ENCODE assay signal across 9 cellular contexts in the genomic region with DNA sequence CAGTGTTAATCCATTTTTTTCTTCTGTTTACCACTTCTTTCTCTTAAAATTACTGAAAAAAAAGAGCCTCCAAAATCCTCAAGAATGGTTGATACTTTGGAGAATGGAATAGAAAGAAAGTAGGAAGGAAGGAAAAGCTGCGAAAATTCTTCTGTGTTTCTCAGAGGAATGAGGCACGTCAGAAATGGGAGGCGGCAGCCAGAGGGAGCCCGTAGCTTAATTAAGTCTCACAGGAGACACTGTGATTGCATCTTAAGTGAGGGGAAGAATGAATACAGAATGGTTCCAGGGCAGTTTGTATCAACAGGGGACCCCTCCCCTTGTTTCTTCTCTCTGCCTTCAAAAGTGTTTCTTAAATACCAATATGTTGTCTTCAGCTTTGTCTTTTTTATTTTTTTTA.
DNase-seq lines count a peak whose midpoint lies in the region; ATAC-seq, FAIRE-seq and TF ChIP-seq lines count a peak whose summit lies in the region.
"Had no signal": no experiment of that assay in that cellular context is flagged by ENCODE, and none has a peak within 500 bp of the region (broad histone marks: within the 10 kb centered on the region; RNA-seq: fewer than 3 reads in every experiment).

No MANE protein-coding gene starts in this region.

- H3K27ac Mint-ChIP-seq in chondrocyte (ENCODE audit: unreplicated experiment), result no peak overlapping the region

- WGBS in suprapubic skin, result 15% methylated on average over 4 of the region's 4 CpGs
- WGBS in stomach, 5 donors, result 13 to 30% (median 22%) methylated on average over 4 of the region's 4 CpGs

- no peak overlapping the region for H2AFZ ChIP-seq in osteoblast (ENCODE audit: low read length)

- H3K27me3 Mint-ChIP-seq in chondrocyte (ENCODE audit: low read depth), result peaks cover 6% of the 10 kb centered on the region

- no peak for TF ChIP-seq POLR2A in suprapubic skin (IDR thresholded peaks at IDR 0.05)
- no peak for TF ChIP-seq POLR2A in stomach (IDR thresholded peaks at IDR 0.05)

- H3K4me1 Mint-ChIP-seq in chondrocyte (ENCODE audit: low read depth), result peaks cover 3% of the 10 kb centered on the region

- no peaks in the 10 kb centered on the region for H3K79me2 ChIP-seq in osteoblast (ENCODE audit: insufficient read depth, low read length)

- H3K9me3 Mint-ChIP-seq in chondrocyte (ENCODE audit: low read depth), result no peaks in the 10 kb centered on the region

- peak; percentile 82 for ATAC-seq in GM18868 (IDR thresholded peaks at IDR 0.05; ENCODE audit: unreplicated experiment)

- H3K36me3 ChIP-seq in osteoblast (ENCODE audit: insufficient read depth, low read length) (no peaks in the 10 kb centered on the region), suprapubic skin (no peaks in the 10 kb centered on the region), stomach (no peaks in the 10 kb centered on the region)

- H3K4me1 ChIP-seq in osteoblast (ENCODE audit: insufficient read depth, low read length) (no peaks in the 10 kb centered on the region), suprapubic skin (no peaks in the 10 kb centered on the region), stomach (no peaks in the 10 kb centered on the region)

- H3K36me3 Mint-ChIP-seq in chondrocyte (ENCODE audit: low read depth), result no peaks in the 10 kb centered on the region

- DNase-seq in HTR-8/SVneo (ENCODE audit: insufficient read length, low spot score) (peak; percentile 6), chondrocyte (ENCODE audit: low spot score) (no peak), osteoblast (ENCODE audit: insufficient read length, low spot score, missing footprints) (no peak), suprapubic skin (ENCODE audit: low spot score in 2 of 2) (no peak), stomach (no peak), NOMO-1 (lab: John Stamatoyannopoulos, UW; ENCODE audit: unreplicated experiment in 2 of 2) (no peak), NCI-H1105 treated with DMSO at 0.1 percent for 48 hours (lab: John Stamatoyannopoulos, UW) (no peak)

- H3K4me3 ChIP-seq in osteoblast (ENCODE audit: insufficient read depth, low read length) (no peak overlapping the region), suprapubic skin (no peak overlapping the region), stomach (no peak overlapping the region)

- TF ChIP-seq CTCF in chondrocyte (IDR thresholded peaks at IDR 0.05), result peak; percentile 82
- TF ChIP-seq CTCF in osteoblast (IDR thresholded peaks at IDR 0.05; ENCODE audit: extremely low read depth, low read depth, low read length), result peak; percentile 36
- TF ChIP-seq CTCF in suprapubic skin (IDR thresholded peaks at IDR 0.05), result no peak
- TF ChIP-seq CTCF in stomach (IDR thresholded peaks at IDR 0.05), result no peak

- H4K20me1 ChIP-seq in osteoblast (ENCODE audit: insufficient read depth, low read length), result no peaks in the 10 kb centered on the region

- H3K4me2 ChIP-seq in osteoblast (ENCODE audit: insufficient read depth, low read length), result no peak overlapping the region
- H3K4me2 ChIP-seq: KMS-11 had no signal

- FAIRE-seq in HTR-8/SVneo (lab: Jason Lieb, UNC), result no peak

- H3K4me3 Mint-ChIP-seq in chondrocyte (ENCODE audit: unreplicated experiment), result no peak overlapping the region

- TF ChIP-seq EP300 in suprapubic skin (IDR thresholded peaks at IDR 0.05), result no peak
- TF ChIP-seq EP300 in stomach (IDR thresholded peaks at IDR 0.05), result no peak

- H3K9me3 ChIP-seq in osteoblast (ENCODE audit: low read depth, low read length), result no peaks in the 10 kb centered on the region
- H3K9me3 ChIP-seq in suprapubic skin, result no peaks in the 10 kb centered on the region
- H3K9me3 ChIP-seq in stomach, result no peaks in the 10 kb centered on the region

- H3K27me3 ChIP-seq in osteoblast (ENCODE audit: insufficient read depth, low read length), result no peaks in the 10 kb centered on the region
- no peaks in the 10 kb centered on the region for H3K27me3 ChIP-seq in suprapubic skin
- no peaks in the 10 kb centered on the region for H3K27me3 ChIP-seq in stomach

- no peak overlapping the region for H3K27ac ChIP-seq in osteoblast (ENCODE audit: low read depth, low read length)
- no peak overlapping the region for H3K27ac ChIP-seq in suprapubic skin
- no peak overlapping the region for H3K27ac ChIP-seq in stomach
- H3K27ac ChIP-seq: KMS-11 had no signal

- intact Hi-C loops in stomach (cut with DNase I; ENCODE audit: low total_unique reads), result no loop called here

Comparison
In these comparisons a context has a peak if more than half of its experiments do, and no peak if none do; other contexts are left out.
1. CTCF ChIP-seq: peak in chondrocyte (single experiment) and osteoblast (single experiment); none in suprapubic skin (0 of 2) and stomach (0 of 7).